ENCODE assay signal across 2 cellular contexts in genomic region chr9:105672711-105673234, GRCh38.
TF ChIP-seq lines count a peak whose summit lies in the region.

No MANE protein-coding gene starts in this region.

TF ChIP-seq in HEK293, 187 proteins besides CTCF, POLR2A, EP300 and RAD21 (continues in another document):
- TF ChIP-seq ZNF423 (tag by site-specific recombination; IDR thresholded peaks at IDR 0.05) (no peak), ZFHX2 (tag by site-specific recombination; conservative IDR thresholded peaks at IDR 0.05) (no peak), ZNF704 (tag by site-specific recombination; IDR thresholded peaks at IDR 0.05) (no peak), ZNF266 (tag by site-specific recombination; IDR thresholded peaks at IDR 0.05; ENCODE audit: low read depth) (no peak), ZNF391 (tag by site-specific recombination; IDR thresholded peaks at IDR 0.05; ENCODE audit: borderline replicate concordance, low read depth) (no peak), ZNF558 (tag by site-specific recombination; IDR thresholded peaks at IDR 0.05) (no peak), ZNF747 (tag by site-specific recombination; IDR thresholded peaks at IDR 0.05) (no peak), ZNF362 (tag by site-specific recombination; IDR thresholded peaks at IDR 0.05) (no peak), ZNF426 (tag by site-specific recombination; IDR thresholded peaks at IDR 0.05) (no peak), ZNF37A (tag by site-specific recombination; IDR thresholded peaks at IDR 0.05) (no peak), SCRT2 (tag by site-specific recombination; IDR thresholded peaks at IDR 0.05) (peak; percentile 70), ZNF175 (tag by site-specific recombination; IDR thresholded peaks at IDR 0.05) (no peak), TSHZ1 (tag by site-specific recombination; IDR thresholded peaks at IDR 0.05; ENCODE audit: borderline replicate concordance) (no peak), PBX3 (CRISPR knock-in tag; IDR thresholded peaks at IDR 0.05) (no peak), ZNF624 (tag by site-specific recombination; IDR thresholded peaks at IDR 0.05) (no peak), AEBP2 (tag by site-specific recombination; IDR thresholded peaks at IDR 0.05; ENCODE audit: borderline replicate concordance) (no peak), ZEB2 (tag by site-specific recombination; IDR thresholded peaks at IDR 0.05) (no peak), ZBTB17 (tag by site-specific recombination; IDR thresholded peaks at IDR 0.05) (no peak), ZNF600 (tag by site-specific recombination; IDR thresholded peaks at IDR 0.05) (0 out of 2 replicates have a peak, but pooled peaks have one; percentile 47), ZNF19 (tag by site-specific recombination; IDR thresholded peaks at IDR 0.05; ENCODE audit: low read depth) (no peak)

TF ChIP-seq in K562, 482 proteins besides CTCF, POLR2A, EP300 and RAD21 (continues in another document):
- TF ChIP-seq PKNOX1 (IDR thresholded peaks at IDR 0.05) (peak; percentile 93), LCOR (CRISPR knock-in tag; IDR thresholded peaks at IDR 0.05) (no peak), ZNF586 (CRISPR knock-in tag; conservative IDR thresholded peaks at IDR 0.05) (no peak), PBX2 (CRISPR knock-in tag; IDR thresholded peaks at IDR 0.05; ENCODE audit: low read depth) (no peak), PBX2 (tag; conservative IDR thresholded peaks at IDR 0.05; ENCODE audit: low read depth) (peak; percentile 96), DPF2 (IDR thresholded peaks at IDR 0.05) (peak; percentile 23; the same call in 1 of the 2 replicates), NRF1 (conservative IDR thresholded peaks at IDR 0.05 in 1 of 2, IDR thresholded peaks at IDR 0.05 in 1 of 2) (0 out of 4 replicates have a peak, but pooled peaks of 1 of the 2 experiments have one; percentile 20), ATF7 (IDR thresholded peaks at IDR 0.05) (peak; percentile 64), SOX6 (IDR thresholded peaks at IDR 0.05) (peak; percentile 26; the same call in 1 of the 2 replicates), TCF3 (CRISPR knock-in tag; IDR thresholded peaks at IDR 0.05) (0 out of 2 replicates have a peak, but pooled peaks have one; percentile 13), ELF4 (CRISPR knock-in tag; IDR thresholded peaks at IDR 0.05) (no peak), SPI1 (IDR thresholded peaks at IDR 0.05; ENCODE audit: borderline replicate concordance, low read depth, low read length) (peak; percentile 99), SMARCA4 (IDR thresholded peaks at IDR 0.05) (peak; percentile 12; the same call in 1 of the 2 replicates), CREM (IDR thresholded peaks at IDR 0.05; ENCODE audit: low read depth) (peak; percentile 75), HMBOX1 (IDR thresholded peaks at IDR 0.05) (no peak), GABPB1 (CRISPR knock-in tag; IDR thresholded peaks at IDR 0.05) (0 out of 2 replicates have a peak, but pooled peaks have one; percentile 27), CREB3 (tag; conservative IDR thresholded peaks at IDR 0.05; ENCODE audit: low read depth) (no peak), ZBTB40 (IDR thresholded peaks at IDR 0.05) (peak; percentile 87), ZBTB40 (CRISPR knock-in tag; IDR thresholded peaks at IDR 0.05) (no peak), PRPF4 (IDR thresholded peaks at IDR 0.05; ENCODE audit: insufficient read depth, low read depth, low read length, poor library complexity, severe bottlenecking) (no peak), ZNF311 (CRISPR knock-in tag; IDR thresholded peaks at IDR 0.05) (no peak), L3MBTL2 (IDR thresholded peaks at IDR 0.05) (peak; percentile 50; the same call in 1 of the 2 replicates), CREBBP (IDR thresholded peaks at IDR 0.05; ENCODE audit: low read depth, low read length) (no peak), SRF (CRISPR knock-in tag; IDR thresholded peaks at IDR 0.05) (no peak), MED1 (CRISPR knock-in tag; IDR thresholded peaks at IDR 0.05; ENCODE audit: borderline replicate concordance) (no peak), FOXP4 (CRISPR knock-in tag; IDR thresholded peaks at IDR 0.05; ENCODE audit: borderline replicate concordance) (no peak), SMARCC2 (IDR thresholded peaks at IDR 0.05; ENCODE audit: low read depth) (peak; percentile 30; the same call in 1 of the 2 replicates), LEF1 (IDR thresholded peaks at IDR 0.05) (peak; percentile 60; the same call in 1 of the 2 replicates), SFPQ (IDR thresholded peaks at IDR 0.05; ENCODE audit: low read depth, low read length) (no peak), ZBTB26 (CRISPR knock-in tag; IDR thresholded peaks at IDR 0.05) (no peak)
